Comparison of ENCODE assay signal across 17 cellular contexts in the genomic region with DNA sequence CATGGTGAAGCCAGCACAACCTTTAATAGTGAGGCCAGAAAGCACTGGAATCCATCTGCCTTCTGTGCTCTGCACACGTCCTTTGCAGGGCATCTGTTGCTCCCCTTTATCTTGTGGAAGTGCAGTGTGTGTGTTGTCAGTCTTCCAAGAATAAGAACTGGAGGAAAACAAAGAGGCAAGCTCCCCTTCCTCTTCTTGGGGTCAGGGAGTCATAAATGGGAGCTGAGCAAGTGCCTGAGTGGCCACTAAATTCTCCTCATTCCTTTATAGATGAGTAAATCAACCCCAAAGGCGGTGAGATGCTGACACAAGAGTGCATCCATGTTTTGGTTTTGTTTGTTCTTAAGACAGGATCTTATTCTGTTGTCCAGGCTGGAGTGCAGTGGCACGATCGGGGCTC. TPM values are rescaled to one million over a fixed set of nuclear protein-coding genes. Genes with fewer than 3 reads are reported as not detected.
DNase-seq lines count a peak whose midpoint lies in the region; TF ChIP-seq lines count a peak whose summit lies in the region.
"Had no signal": no experiment of that assay in that cellular context is flagged by ENCODE, and none has a peak within 500 bp of the region (broad histone marks: within the 10 kb centered on the region; RNA-seq: fewer than 3 reads in every experiment).

No MANE protein-coding gene starts in this region.

- peak; percentile 34 for DNase-seq in Daoy (ENCODE audit: low read depth)
- peak; percentile 84 for DNase-seq in M059J (ENCODE audit: low read depth)
- peak; percentile 59 for DNase-seq in choroid plexus epithelial cell (ENCODE audit: low read depth)
- DNase-seq in esophagus muscularis mucosa (ENCODE audit: extremely low spot score), result no peak
- no peak for DNase-seq in KBM-7
- no peak for DNase-seq in T-helper 1 cell
- no peak for DNase-seq in SW 1271 (lab: John Stamatoyannopoulos, UW)
- DNase-seq: DMS153, IMR-90, NCI-H1048, NCI-H2107, NCI-H226, NCI-H526, RPMI8226, SJCRH30 had no signal

- intact Hi-C loops in esophagus muscularis mucosa (cut with DNase I), result no loop called here

- peaks cover 0 to 16% (median 0%) of the 10 kb centered on the region in 4 donors for H3K36me3 ChIP-seq in esophagus muscularis mucosa
- H3K36me3 ChIP-seq: SJCRH30 had no signal

- no peak overlapping the region for H3K27ac ChIP-seq in esophagus muscularis mucosa (replicated peaks in 1 of 4)
- H3K27ac ChIP-seq: SJCRH30 had no signal

- no peak for TF ChIP-seq EP300 in esophagus muscularis mucosa (IDR thresholded peaks at IDR 0.05)

- no peaks in the 10 kb centered on the region for H3K4me1 ChIP-seq in esophagus muscularis mucosa
- H3K4me1 ChIP-seq: SJCRH30 had no signal

- peaks cover 0 to 28% (median 0%) of the 10 kb centered on the region in 4 donors for H3K27me3 ChIP-seq in esophagus muscularis mucosa
- H3K27me3 ChIP-seq: SJCRH30 had no signal

- no peak for TF ChIP-seq CTCF in choroid plexus epithelial cell (conservative IDR thresholded peaks at IDR 0.05; ENCODE audit: low read depth, low read length)
- TF ChIP-seq CTCF in esophagus muscularis mucosa (IDR thresholded peaks at IDR 0.05), result no peak

- no peaks in the 10 kb centered on the region for H3K9me3 ChIP-seq in esophagus muscularis mucosa
- H3K9me3 ChIP-seq: HAP-1, SJCRH30 had no signal

- H3K4me3 ChIP-seq in choroid plexus epithelial cell (ENCODE audit: low read depth, low read length), result no peak overlapping the region
- no peak overlapping the region for H3K4me3 ChIP-seq in esophagus muscularis mucosa
- H3K4me3 ChIP-seq: HAP-1, SJCRH30 had no signal

- no peak for TF ChIP-seq POLR2A in esophagus muscularis mucosa (IDR thresholded peaks at IDR 0.05; ENCODE audit: low read depth)

- in situ Hi-C loops in KBM-7 (cut with MboI; ENCODE audit: low pct_unique_long_range_greater_than_20kb, low sequenced_read_pairs), result no loop called here

- WGBS in esophagus muscularis mucosa, result 89% methylated on average over 4 of the region's 4 CpGs

RNA-seq across cellular contexts. Expression of a gene that starts 38.3 kb away (rescaled TPM):
- total RNA-seq in Daoy (2014; rRNA removed; shearing (Covaris generic)), result 8.0 and 10.7 TPM in 2 replicates
- 4.6 and 5.9 TPM in 2 replicates for total RNA-seq in M059J (2014; rRNA removed; shearing (Covaris generic))
- 1 to 10 TPM in 2 of 4 donors, under 1 TPM in 1, not detected in 1; 0.42 to 3.5 (median 3.1) TPM for total RNA-seq in esophagus muscularis mucosa
- total RNA-seq: IMR-90, OCI-LY7, SJCRH30 had no signal

Comparison
In these comparisons a context has a peak if more than half of its experiments do, and no peak if none do; other contexts are left out.
1. DNase-seq: peak in Daoy (single experiment), M059J (single experiment) and choroid plexus epithelial cell (single experiment); none in esophagus muscularis mucosa (single experiment), KBM-7 (single experiment), T-helper 1 cell (0 of 5) and SW 1271 (0 of 2).